In genomic region chr20:62922451-62922921, GRCh38 we compare ENCODE assay signal across 9 cellular contexts. TPM values are rescaled to one million over a fixed set of nuclear protein-coding genes. Genes with fewer than 3 reads are reported as not detected.
A peak's percentile ranks its signal among the peaks of the same experiment; 100 is the strongest.
DNase-seq lines count a peak whose midpoint lies in the region; ATAC-seq and TF ChIP-seq lines count a peak whose summit lies in the region.
"Had no signal": no experiment of that assay in that cellular context is flagged by ENCODE, and none has a peak within 500 bp of the region (broad histone marks: within the 10 kb centered on the region; RNA-seq: fewer than 3 reads in every experiment).

No MANE protein-coding gene starts in this region.

- DNase-seq in activated CD4-positive, alpha-beta memory T cell treated with anti-CD3 and anti-CD28 coated beads, Interleukin-2, amount 10 ng/mL, durations not matched to agents 7 days and 5 days = peak; percentile 72
- DNase-seq in esophagus squamous epithelium (lab: John Stamatoyannopoulos, UW) (no peak), NCI-H2196 (lab: John Stamatoyannopoulos, UW; ENCODE audit: unreplicated experiment) (no peak), superior temporal gyrus (ENCODE audit: extremely low spot score) (no peak)
- DNase-seq in stimulated activated CD4-positive, alpha-beta T cell treated with anti-CD3 and anti-CD28 coated beads, Interleukin-2, amount 100 ng/mL, for 24 hours = peak; percentile 39 to 53

- no peak for TF ChIP-seq CTCF in esophagus squamous epithelium (IDR thresholded peaks at IDR 0.05)

- no peak overlapping the region for H3K9ac ChIP-seq in HUES48 (ENCODE audit: low read depth, low read length)

- H3K27me3 ChIP-seq in HUES48 (ENCODE audit: control insufficient read depth, insufficient read depth, low read length) (no peaks in the 10 kb centered on the region), esophagus squamous epithelium (no peaks in the 10 kb centered on the region)

- no peaks in the 10 kb centered on the region for H3K9me3 Mint-ChIP-seq in activated CD4-positive, alpha-beta memory T cell treated with anti-CD3 and anti-CD28 coated beads, Interleukin-2, amount 10 ng/mL, durations not matched to agents 7 days and 5 days

- no peaks in the 10 kb centered on the region for H3K36me3 ChIP-seq in HUES48 (ENCODE audit: control insufficient read depth, insufficient read depth, low read length)
- no peaks in the 10 kb centered on the region for H3K36me3 ChIP-seq in esophagus squamous epithelium

- H3K4me1 ChIP-seq in HUES48 (ENCODE audit: control insufficient read depth, insufficient read depth, low read length) (peaks cover 64% of the 10 kb centered on the region), esophagus squamous epithelium (peaks cover 66 to 90% (median 80%) of the 10 kb centered on the region in 3 donors)

- intact Hi-C loops in esophagus squamous epithelium (cut with DNase I) = no loop called here

- ATAC-seq in GM21786 (IDR thresholded peaks at IDR 0.05; ENCODE audit: unreplicated experiment) (no peak), GM18517 (IDR thresholded peaks at IDR 0.05; ENCODE audit: unreplicated experiment) (no peak)

- H3K9me3 ChIP-seq in HUES48 (ENCODE audit: control insufficient read depth, insufficient read depth, low read length) (no peaks in the 10 kb centered on the region), esophagus squamous epithelium (no peaks in the 10 kb centered on the region)

- no peak overlapping the region for H3K4me3 ChIP-seq in HUES48 (ENCODE audit: low read depth, low read length)
- peak overlapping the region in 1 of 4 donors; percentile 92 for H3K4me3 ChIP-seq in esophagus squamous epithelium
- H3K4me3 ChIP-seq: SK-N-MC had no signal

- peak overlapping the region; percentile 23 for H3K27ac ChIP-seq in HUES48 (ENCODE audit: low read depth, low read length)
- H3K27ac ChIP-seq in esophagus squamous epithelium = peak overlapping the region; percentile 62 to 99 (median 98)
- H3K27ac ChIP-seq: SK-N-MC had no signal

- TF ChIP-seq POLR2A in esophagus squamous epithelium (IDR thresholded peaks at IDR 0.05) = no peak

- peak overlapping the region; percentile 97 for H3K27ac Mint-ChIP-seq in activated CD4-positive, alpha-beta memory T cell treated with anti-CD3 and anti-CD28 coated beads, Interleukin-2, amount 10 ng/mL, durations not matched to agents 7 days and 5 days

- no peaks in the 10 kb centered on the region for H3K27me3 Mint-ChIP-seq in activated CD4-positive, alpha-beta memory T cell treated with anti-CD3 and anti-CD28 coated beads, Interleukin-2, amount 10 ng/mL, durations not matched to agents 7 days and 5 days

- peaks cover 82% of the 10 kb centered on the region for H3K4me1 Mint-ChIP-seq in activated CD4-positive, alpha-beta memory T cell treated with anti-CD3 and anti-CD28 coated beads, Interleukin-2, amount 10 ng/mL, durations not matched to agents 7 days and 5 days

- POLR2A ChIA-PET in activated CD4-positive, alpha-beta memory T cell treated with anti-CD3 and anti-CD28 coated beads, Interleukin-2, amount 10 ng/mL, durations not matched to agents 7 days and 5 days (lab: Charles Lee) = interaction anchor here (9.6 to 13.7 kb wide), 2 partner anchors 14 to 22 kb away, joined by 88 to 230 read pairs; partner anchors contain the start of gene GID8

- 46 to 71% methylated on average over 9 to 12 of the region's 14 CpGs for WGBS in esophagus squamous epithelium, 2 donors

- peaks cover 30% of the 10 kb centered on the region for H3K36me3 Mint-ChIP-seq in activated CD4-positive, alpha-beta memory T cell treated with anti-CD3 and anti-CD28 coated beads, Interleukin-2, amount 10 ng/mL, durations not matched to agents 7 days and 5 days (ENCODE audit: low read depth)

- H3K4me3 Mint-ChIP-seq in activated CD4-positive, alpha-beta memory T cell treated with anti-CD3 and anti-CD28 coated beads, Interleukin-2, amount 10 ng/mL, durations not matched to agents 7 days and 5 days = peak overlapping the region; percentile 70

- CTCF ChIA-PET in activated CD4-positive, alpha-beta memory T cell treated with anti-CD3 and anti-CD28 coated beads, Interleukin-2, amount 10 ng/mL, durations not matched to agents 7 days and 5 days (lab: Charles Lee) = interaction anchor here (2.3 kb wide), 1 partner anchor 14 kb away, joined by 14 read pairs; the partner anchor contains the start of gene GID8

RNA-seq across cellular contexts. Expression of gene DIDO1, which starts 3.8 kb away (rescaled TPM):
- 10 to 100 TPM; 62.2 to 66.2 TPM for total RNA-seq in activated CD4-positive, alpha-beta memory T cell treated with anti-CD3 and anti-CD28 coated beads, Interleukin-2, amount 10 ng/mL, durations not matched to agents 7 days and 5 days
- 10 to 100 TPM; 27.6 to 57.8 (median 36.7) TPM for total RNA-seq in esophagus squamous epithelium

RNA-seq across cellular contexts. Expression of gene GID8, which starts 15.5 kb away (rescaled TPM):
- 10 to 100 TPM; 31.9 to 32.8 TPM for total RNA-seq in activated CD4-positive, alpha-beta memory T cell treated with anti-CD3 and anti-CD28 coated beads, Interleukin-2, amount 10 ng/mL, durations not matched to agents 7 days and 5 days
- total RNA-seq in esophagus squamous epithelium = 10 to 100 TPM; 41.0 to 51.2 (median 44.1) TPM

RNA-seq across cellular contexts. Expression of gene SLC17A9, which starts 30.0 kb away (rescaled TPM):
- 1 to 10 TPM; 4.7 to 5.8 TPM for total RNA-seq in activated CD4-positive, alpha-beta memory T cell treated with anti-CD3 and anti-CD28 coated beads, Interleukin-2, amount 10 ng/mL, durations not matched to agents 7 days and 5 days
- total RNA-seq in esophagus squamous epithelium = 1 to 10 TPM in 2 of 4 donors, under 1 TPM in 2; 0.31 to 3.9 (median 1.4) TPM

Comparison
In these comparisons a context has a peak if more than half of its experiments do, and no peak if none do; other contexts are left out.
1. DNase-seq: peak in activated CD4-positive, alpha-beta memory T cell treated with anti-CD3 and anti-CD28 coated beads, Interleukin-2, amount 10 ng/mL, durations not matched to agents 7 days and 5 days (single experiment) and stimulated activated CD4-positive, alpha-beta T cell treated with anti-CD3 and anti-CD28 coated beads, Interleukin-2, amount 100 ng/mL, for 24 hours (2 of 2); none in esophagus squamous epithelium (single experiment), NCI-H2196 (single experiment) and superior temporal gyrus (single experiment).